9 cellular contexts compared by ENCODE assay signal in the genomic region with DNA sequence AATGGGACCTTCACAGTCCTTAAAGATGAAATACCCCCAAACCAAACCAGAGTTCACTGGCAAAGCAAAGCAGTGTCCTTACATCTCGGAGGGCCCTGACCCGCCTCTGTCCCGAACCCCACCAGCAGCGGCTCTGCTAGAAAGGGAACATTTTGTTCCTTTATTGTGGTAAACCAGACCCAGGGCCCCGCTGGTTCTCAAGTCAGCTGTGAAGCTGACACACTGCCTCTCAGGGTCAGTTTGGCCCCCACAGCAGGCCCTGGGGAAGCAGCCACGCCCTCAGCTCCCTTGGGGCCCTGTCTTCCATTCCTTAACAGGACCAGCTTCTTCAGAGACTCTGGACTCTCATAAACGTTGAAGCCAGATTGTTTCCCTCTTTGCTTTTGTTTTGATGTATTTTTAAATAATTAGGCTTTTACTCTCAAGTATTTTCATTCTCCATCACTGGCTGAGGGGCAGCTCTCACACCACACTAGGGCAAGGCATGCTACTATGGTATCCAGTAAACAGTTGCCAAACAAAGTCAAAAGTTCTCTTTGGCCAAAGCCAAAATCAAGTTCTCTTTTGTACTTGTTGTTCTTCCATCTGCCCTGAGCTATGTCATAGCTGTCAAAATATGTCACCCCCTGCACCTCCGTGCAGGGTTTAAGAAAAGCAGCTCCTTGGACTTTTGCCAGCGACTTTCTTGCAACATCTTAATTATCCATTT.
DNase-seq lines count a peak whose midpoint lies in the region; ATAC-seq and TF ChIP-seq lines count a peak whose summit lies in the region.
"Had no signal": no experiment of that assay in that cellular context is flagged by ENCODE, and none has a peak within 500 bp of the region (broad histone marks: within the 10 kb centered on the region; RNA-seq: fewer than 3 reads in every experiment).

No MANE protein-coding gene starts in this region.

- ATAC-seq in esophagus mucosa: peak; percentile 45
- no peak for ATAC-seq in GM18858 (IDR thresholded peaks at IDR 0.05; ENCODE audit: unreplicated experiment)

- peak; percentile 21 for DNase-seq in NOMO-1 treated with dmso at 0.1 percent for 144 hours (lab: John Stamatoyannopoulos, UW; ENCODE audit: unreplicated experiment)
- DNase-seq in thyroid gland: peak; percentile 22 to 28
- no peak for DNase-seq in SHP77 treated with DMSO at 0.1 percent for 48 hours (lab: John Stamatoyannopoulos, UW)
- no peak for DNase-seq in NCI-H1694 (lab: John Stamatoyannopoulos, UW)
- no peak for DNase-seq in effector CD8-positive, alpha-beta T cell (lab: John Stamatoyannopoulos, UW)
- DNase-seq: NCI-H1436 had no signal

- H3K9me3 ChIP-seq in mucosa of rectum (ENCODE audit: control insufficient read depth in 2 of 2, low read length in 2 of 2): no peaks in the 10 kb centered on the region
- H3K9me3 ChIP-seq in thyroid gland: no peaks in the 10 kb centered on the region

- H3K4me1 ChIP-seq in mucosa of rectum (ENCODE audit: control insufficient read depth in 2 of 2, insufficient read depth in 2 of 2, low read length in 2 of 2) (peaks cover 0 to 7% of the 10 kb centered on the region in 2 donors), thyroid gland (peaks cover 0 to 19% of the 10 kb centered on the region in 2 donors)

- H3K27me3 ChIP-seq in mucosa of rectum (ENCODE audit: control insufficient read depth in 2 of 2, insufficient read depth in 2 of 2, low read length in 2 of 2) (no peaks in the 10 kb centered on the region), thyroid gland (no peaks in the 10 kb centered on the region)

- peak overlapping the region; percentile 68 to 77 for H3K27ac ChIP-seq in mucosa of rectum (ENCODE audit: low read depth in 2 of 2, low read length in 2 of 2)
- peak overlapping the region; percentile 48 to 53 (median 52) for H3K27ac ChIP-seq in thyroid gland

- intact Hi-C loops in thyroid gland (cut with DNase I): no loop called here

- 48 to 63% methylated on average over 9 of the region's 9 CpGs for WGBS in thyroid gland, 2 donors

- H3K9ac ChIP-seq in mucosa of rectum (ENCODE audit: low read depth in 1 of 2, low read length in 2 of 2): no peak overlapping the region

- TF ChIP-seq POLR2A in thyroid gland (IDR thresholded peaks at IDR 0.05): no peak

- no peaks in the 10 kb centered on the region for H3K36me3 ChIP-seq in mucosa of rectum (ENCODE audit: control insufficient read depth in 2 of 2, insufficient read depth in 2 of 2, low read length in 2 of 2)
- no peaks in the 10 kb centered on the region for H3K36me3 ChIP-seq in thyroid gland

- H3K4me3 ChIP-seq in mucosa of rectum (ENCODE audit: low read length in 2 of 2): no peak overlapping the region
- H3K4me3 ChIP-seq in thyroid gland (replicated peaks in 1 of 3): no peak overlapping the region

- no peak for TF ChIP-seq CTCF in thyroid gland (IDR thresholded peaks at IDR 0.05)

Comparison
In these comparisons a context has a peak if more than half of its experiments do, and no peak if none do; other contexts are left out.
1. DNase-seq: peak in NOMO-1 treated with dmso at 0.1 percent for 144 hours (single experiment) and thyroid gland (2 of 2); none in SHP77 treated with DMSO at 0.1 percent for 48 hours (single experiment), NCI-H1694 (single experiment) and effector CD8-positive, alpha-beta T cell (single experiment).